In the genomic region with DNA sequence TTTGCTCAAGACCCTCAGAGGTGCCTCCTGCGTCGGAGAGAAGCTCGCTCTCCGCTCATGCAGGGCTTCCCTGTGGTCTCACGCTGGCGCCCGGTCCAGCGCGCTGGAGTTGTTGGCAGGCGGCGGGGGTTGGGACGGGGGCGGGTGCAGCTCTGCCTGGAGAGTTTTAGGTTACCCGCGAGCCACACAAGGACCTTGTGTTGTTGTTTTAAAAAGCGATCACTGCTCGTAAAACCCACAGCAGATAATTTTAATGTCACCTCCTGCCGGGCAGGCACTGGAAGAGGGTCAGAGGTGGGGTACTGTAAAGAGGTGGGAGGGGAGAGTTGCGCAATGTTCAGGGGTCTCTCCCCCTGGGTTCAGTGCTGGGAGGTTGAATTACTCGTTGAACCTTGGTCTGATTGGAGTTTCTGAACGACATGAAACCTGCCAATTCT, we compare ENCODE assay signal across 13 cellular contexts. TPM values are rescaled to one million over a fixed set of nuclear protein-coding genes. Genes with fewer than 3 reads are reported as not detected.
DNase-seq lines count a peak whose midpoint lies in the region; ATAC-seq and TF ChIP-seq lines count a peak whose summit lies in the region.
"Had no signal": no experiment of that assay in that cellular context is flagged by ENCODE, and none has a peak within 500 bp of the region (broad histone marks: within the 10 kb centered on the region; RNA-seq: fewer than 3 reads in every experiment).

No MANE protein-coding gene starts in this region.

- peaks cover 59% of the 10 kb centered on the region for H3K27me3 Mint-ChIP-seq in activated CD8-positive, alpha-beta T cell treated with anti-CD3 and anti-CD28 coated beads, Interleukin-2, amount 10 ng/mL, durations not matched to agents 7 days and 5 days (ENCODE audit: low read depth)
- peaks cover 65% of the 10 kb centered on the region for H3K27me3 Mint-ChIP-seq in activated naive CD8-positive, alpha-beta T cell treated with anti-CD3 and anti-CD28 coated beads for 36 hours

- no peaks in the 10 kb centered on the region for H3K9me3 Mint-ChIP-seq in activated CD8-positive, alpha-beta T cell treated with anti-CD3 and anti-CD28 coated beads, Interleukin-2, amount 10 ng/mL, durations not matched to agents 7 days and 5 days (ENCODE audit: insufficient read depth)
- H3K9me3 Mint-ChIP-seq in activated naive CD8-positive, alpha-beta T cell treated with anti-CD3 and anti-CD28 coated beads for 36 hours, result no peaks in the 10 kb centered on the region
- H3K9me3 Mint-ChIP-seq: activated T-helper 2 cell treated with anti-CD3 and anti-CD28 coated beads, Interferon-gamma antibody, Interleukin-2, Interleukin-4, amounts not matched to agents 10 μg/mL and 5 μg/mL and 100 μg/mL, durations not matched to agents 14 hours and 24 hours and 36 hours had no signal

- peak overlapping the region; percentile 64 for H3K9ac ChIP-seq in NT2/D1 (ENCODE audit: insufficient read length, low read depth)

- POLR2A ChIA-PET in activated CD8-positive, alpha-beta T cell treated with anti-CD3 and anti-CD28 coated beads, Interleukin-2, amount 10 ng/mL, durations not matched to agents 7 days and 5 days (lab: Charles Lee), result no interaction called here

- H3K27ac Mint-ChIP-seq in activated CD8-positive, alpha-beta T cell treated with anti-CD3 and anti-CD28 coated beads, Interleukin-2, amount 10 ng/mL, durations not matched to agents 7 days and 5 days, result no peak overlapping the region
- no peak overlapping the region for H3K27ac Mint-ChIP-seq in activated naive CD8-positive, alpha-beta T cell treated with anti-CD3 and anti-CD28 coated beads for 36 hours
- H3K27ac Mint-ChIP-seq: activated T-helper 2 cell treated with anti-CD3 and anti-CD28 coated beads, Interferon-gamma antibody, Interleukin-2, Interleukin-4, amounts not matched to agents 10 μg/mL and 5 μg/mL and 100 μg/mL, durations not matched to agents 14 hours and 24 hours and 36 hours had no signal

- H3K36me3 Mint-ChIP-seq in activated CD8-positive, alpha-beta T cell treated with anti-CD3 and anti-CD28 coated beads, Interleukin-2, amount 10 ng/mL, durations not matched to agents 7 days and 5 days (ENCODE audit: low read depth), result no peaks in the 10 kb centered on the region
- H3K36me3 Mint-ChIP-seq in activated naive CD8-positive, alpha-beta T cell treated with anti-CD3 and anti-CD28 coated beads for 36 hours, result no peaks in the 10 kb centered on the region

- CTCF ChIA-PET in activated CD8-positive, alpha-beta T cell treated with anti-CD3 and anti-CD28 coated beads, Interleukin-2, amount 10 ng/mL, durations not matched to agents 7 days and 5 days (lab: Charles Lee), result interaction anchor here (4.1 kb wide), 1 partner anchor 148 kb away, joined by 33 read pairs; no protein-coding TSS in a partner anchor

- H3K4me3 Mint-ChIP-seq in activated CD8-positive, alpha-beta T cell treated with anti-CD3 and anti-CD28 coated beads, Interleukin-2, amount 10 ng/mL, durations not matched to agents 7 days and 5 days, result no peak overlapping the region
- no peak overlapping the region for H3K4me3 Mint-ChIP-seq in activated naive CD8-positive, alpha-beta T cell treated with anti-CD3 and anti-CD28 coated beads for 36 hours

- in situ Hi-C loops in gastrocnemius medialis (cut with MboI; ENCODE audit: low sequenced_read_pairs in 4 of 4), result no loop called here

- peak; percentile 75 for DNase-seq in DMS 273 (lab: John Stamatoyannopoulos, UW; ENCODE audit: unreplicated experiment)
- DNase-seq in DMS 273 treated with DMSO at 0.1 percent for 48 hours (lab: John Stamatoyannopoulos, UW), result no peak
- DNase-seq in NT2/D1 (ENCODE audit: low read depth, low spot score), result no peak
- no peak for DNase-seq in iPS DF 6.9 (ENCODE audit: low read depth, low spot score)
- DNase-seq in gastrocnemius medialis, result peak in 1 of 2 donors; percentile 21
- no peak for DNase-seq in activated CD8-positive, alpha-beta T cell treated with anti-CD3 and anti-CD28 coated beads, Interleukin-2, amount 10 ng/mL, durations not matched to agents 7 days and 5 days
- DNase-seq in activated naive CD8-positive, alpha-beta T cell treated with anti-CD3 and anti-CD28 coated beads for 36 hours, result no peak
- DNase-seq: mucosa of descending colon, T1000 had no signal

- WGBS in iPS DF 6.9 (ENCODE audit: insufficient coverage, insufficient read length), result no CpG with 5 or more reads among the region's 21 CpGs

- no peak for TF ChIP-seq CTCF in gastrocnemius medialis (IDR thresholded peaks at IDR 0.05 in 4 of 5, conservative IDR thresholded peaks at IDR 0.05 in 1 of 5)

- H3K9me3 ChIP-seq in NT2/D1 (ENCODE audit: insufficient read depth, low read length) (no peaks in the 10 kb centered on the region), iPS DF 6.9 (ENCODE audit: control insufficient read depth, insufficient read depth, low read length) (no peaks in the 10 kb centered on the region), gastrocnemius medialis (no peaks in the 10 kb centered on the region)
- H3K9me3 ChIP-seq: mucosa of descending colon had no signal

- H3K4me3 ChIP-seq in NT2/D1 (ENCODE audit: insufficient read length, low read depth), result peak overlapping the region; percentile 62
- H3K4me3 ChIP-seq in iPS DF 6.9 (ENCODE audit: low read length), result peak overlapping the region; percentile 32; the same call in 1 of the 2 replicates
- peak overlapping the region; percentile 51 to 69 (median 60) for H3K4me3 ChIP-seq in gastrocnemius medialis
- H3K4me3 ChIP-seq: mucosa of descending colon had no signal

- ATAC-seq in gastrocnemius medialis (peak; percentile 62 to 66), HG03139 (IDR thresholded peaks at IDR 0.05; ENCODE audit: unreplicated experiment) (no peak)
- no peak for ATAC-seq in activated CD8-positive, alpha-beta T cell treated with anti-CD3 and anti-CD28 coated beads, Interleukin-2, amount 10 ng/mL, durations not matched to agents 7 days and 5 days

- no peaks in the 10 kb centered on the region for H3K36me3 ChIP-seq in NT2/D1 (ENCODE audit: insufficient read depth, insufficient read length, low read length)
- H3K36me3 ChIP-seq in iPS DF 6.9 (ENCODE audit: control insufficient read depth, insufficient read depth, low read length), result no peaks in the 10 kb centered on the region
- H3K36me3 ChIP-seq in gastrocnemius medialis, result no peaks in the 10 kb centered on the region

- TF ChIP-seq POLR2A in gastrocnemius medialis (IDR thresholded peaks at IDR 0.05), result no peak

- H3K27ac ChIP-seq in iPS DF 6.9 (ENCODE audit: low read length), result no peak overlapping the region
- H3K27ac ChIP-seq in gastrocnemius medialis, result peak overlapping the region; percentile 64 to 83 (median 76)
- H3K27ac ChIP-seq: 22Rv1, epithelial cell of prostate had no signal

- intact Hi-C loops in gastrocnemius medialis (cut with DNase I; ENCODE audit: low total_unique reads), result no loop called here

- peaks cover 47% of the 10 kb centered on the region for H3K27me3 ChIP-seq in NT2/D1 (ENCODE audit: insufficient read depth, insufficient read length)
- peaks cover 6% of the 10 kb centered on the region; the same call in 1 of the 2 replicates for H3K27me3 ChIP-seq in iPS DF 6.9 (ENCODE audit: control insufficient read depth, insufficient read depth, low read length)
- no peaks in the 10 kb centered on the region for H3K27me3 ChIP-seq in gastrocnemius medialis

- H3K4me1 ChIP-seq in NT2/D1 (ENCODE audit: insufficient read depth, insufficient read length), result peaks cover 5% of the 10 kb centered on the region
- H3K4me1 ChIP-seq in iPS DF 6.9 (ENCODE audit: control insufficient read depth, insufficient read depth, low read length), result no peaks in the 10 kb centered on the region
- H3K4me1 ChIP-seq in gastrocnemius medialis, result peaks cover 6 to 14% of the 10 kb centered on the region in 2 donors

- H3K4me1 Mint-ChIP-seq in activated CD8-positive, alpha-beta T cell treated with anti-CD3 and anti-CD28 coated beads, Interleukin-2, amount 10 ng/mL, durations not matched to agents 7 days and 5 days (ENCODE audit: low read depth), result no peaks in the 10 kb centered on the region
- H3K4me1 Mint-ChIP-seq in activated naive CD8-positive, alpha-beta T cell treated with anti-CD3 and anti-CD28 coated beads for 36 hours, result peaks cover 4% of the 10 kb centered on the region

RNA-seq across cellular contexts. Expression of a gene that starts 0.9 kb away (rescaled TPM):
- total RNA-seq in gastrocnemius medialis, result 10 to 100 TPM in 1 of 4 donors, 1 to 10 TPM in 3; 2.7 to 10.2 (median 7.8) TPM
- not detected for total RNA-seq in activated CD8-positive, alpha-beta T cell treated with anti-CD3 and anti-CD28 coated beads, Interleukin-2, amount 10 ng/mL, durations not matched to agents 7 days and 5 days
- total RNA-seq in activated naive CD8-positive, alpha-beta T cell treated with anti-CD3 and anti-CD28 coated beads for 36 hours, result not detected
- total RNA-seq: activated T-helper 2 cell treated with anti-CD3 and anti-CD28 coated beads, Interferon-gamma antibody, Interleukin-2, Interleukin-4, amounts not matched to agents 10 μg/mL and 5 μg/mL and 100 μg/mL, durations not matched to agents 14 hours and 24 hours and 36 hours had no signal

Comparison
In these comparisons a context has a peak if more than half of its experiments do, and no peak if none do; other contexts are left out.
1. ATAC-seq: peak in gastrocnemius medialis (2 of 2); none in HG03139 (single experiment) and activated CD8-positive, alpha-beta T cell treated with anti-CD3 and anti-CD28 coated beads, Interleukin-2, amount 10 ng/mL, durations not matched to agents 7 days and 5 days (single experiment).
2. Peak in every context shown above with its lines, with median percentiles within 50 percentile points of each other: H3K4me3 ChIP-seq.